In the genomic region with DNA sequence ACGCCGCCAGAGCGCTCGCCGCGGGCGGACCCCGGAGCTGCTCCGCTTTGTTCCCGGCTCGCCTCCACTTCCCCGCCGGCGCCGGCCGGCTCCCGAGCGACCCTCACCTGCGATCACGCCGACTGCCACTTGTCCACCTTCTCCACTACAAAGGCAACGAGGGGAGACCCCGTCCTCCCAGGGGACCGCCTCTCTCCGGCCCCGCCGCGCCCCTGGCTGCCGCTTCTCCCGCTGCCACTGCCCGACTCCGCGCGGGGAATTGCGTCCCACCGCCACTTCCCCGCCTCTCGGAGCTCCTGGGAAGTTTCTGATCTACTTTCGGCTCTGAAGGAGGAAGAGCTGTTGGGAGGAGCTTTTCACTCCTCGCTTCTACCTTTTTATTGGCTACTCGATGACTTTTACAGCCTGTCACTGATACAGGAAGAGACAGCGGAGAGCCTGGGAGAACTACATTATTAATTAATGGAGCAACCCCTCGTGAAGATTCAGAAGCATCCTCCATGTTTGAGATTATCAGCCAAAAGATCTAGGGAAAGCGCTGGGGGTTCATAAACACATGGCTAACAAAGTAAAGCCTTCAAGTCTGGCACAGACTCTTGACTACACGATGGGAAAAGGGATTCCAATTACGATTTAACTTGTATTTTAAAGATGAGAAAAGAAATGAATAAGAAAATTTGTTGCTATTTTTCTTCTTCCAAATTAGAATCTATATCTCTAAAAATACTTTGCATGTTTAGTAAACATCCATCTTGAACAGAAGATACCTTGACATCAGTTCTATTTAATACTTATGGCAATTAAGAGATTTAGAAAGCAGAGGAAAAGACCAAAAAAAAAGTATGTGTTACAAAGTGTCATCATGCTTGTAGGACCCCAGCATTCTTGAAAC, we compare ENCODE assay signal across 8 cellular contexts. TPM values are rescaled to one million over a fixed set of nuclear protein-coding genes. Genes with fewer than 3 reads are reported as not detected.
A peak's percentile ranks its signal among the peaks of the same experiment; 100 is the strongest.
DNase-seq lines count a peak whose midpoint lies in the region; ATAC-seq and TF ChIP-seq lines count a peak whose summit lies in the region.

A gene with protein sequence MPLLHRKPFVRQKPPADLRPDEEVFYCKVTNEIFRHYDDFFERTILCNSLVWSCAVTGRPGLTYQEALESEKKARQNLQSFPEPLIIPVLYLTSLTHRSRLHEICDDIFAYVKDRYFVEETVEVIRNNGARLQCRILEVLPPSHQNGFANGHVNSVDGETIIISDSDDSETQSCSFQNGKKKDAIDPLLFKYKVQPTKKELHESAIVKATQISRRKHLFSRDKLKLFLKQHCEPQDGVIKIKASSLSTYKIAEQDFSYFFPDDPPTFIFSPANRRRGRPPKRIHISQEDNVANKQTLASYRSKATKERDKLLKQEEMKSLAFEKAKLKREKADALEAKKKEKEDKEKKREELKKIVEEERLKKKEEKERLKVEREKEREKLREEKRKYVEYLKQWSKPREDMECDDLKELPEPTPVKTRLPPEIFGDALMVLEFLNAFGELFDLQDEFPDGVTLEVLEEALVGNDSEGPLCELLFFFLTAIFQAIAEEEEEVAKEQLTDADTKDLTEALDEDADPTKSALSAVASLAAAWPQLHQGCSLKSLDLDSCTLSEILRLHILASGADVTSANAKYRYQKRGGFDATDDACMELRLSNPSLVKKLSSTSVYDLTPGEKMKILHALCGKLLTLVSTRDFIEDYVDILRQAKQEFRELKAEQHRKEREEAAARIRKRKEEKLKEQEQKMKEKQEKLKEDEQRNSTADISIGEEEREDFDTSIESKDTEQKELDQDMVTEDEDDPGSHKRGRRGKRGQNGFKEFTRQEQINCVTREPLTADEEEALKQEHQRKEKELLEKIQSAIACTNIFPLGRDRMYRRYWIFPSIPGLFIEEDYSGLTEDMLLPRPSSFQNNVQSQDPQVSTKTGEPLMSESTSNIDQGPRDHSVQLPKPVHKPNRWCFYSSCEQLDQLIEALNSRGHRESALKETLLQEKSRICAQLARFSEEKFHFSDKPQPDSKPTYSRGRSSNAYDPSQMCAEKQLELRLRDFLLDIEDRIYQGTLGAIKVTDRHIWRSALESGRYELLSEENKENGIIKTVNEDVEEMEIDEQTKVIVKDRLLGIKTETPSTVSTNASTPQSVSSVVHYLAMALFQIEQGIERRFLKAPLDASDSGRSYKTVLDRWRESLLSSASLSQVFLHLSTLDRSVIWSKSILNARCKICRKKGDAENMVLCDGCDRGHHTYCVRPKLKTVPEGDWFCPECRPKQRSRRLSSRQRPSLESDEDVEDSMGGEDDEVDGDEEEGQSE (N-terminal part only) (minus strand): TSS at position 330 of the 892 bp plus-strand sequence. CDS start 756 bp downstream, outside the sequence.

- no peaks in the 10 kb centered on the region for H3K9me3 ChIP-seq in heart left ventricle
- H3K9me3 ChIP-seq in trophoblast cell (ENCODE audit: insufficient read depth, low read depth, low read length), result no peaks in the 10 kb centered on the region

- H3K79me1 ChIP-seq in trophoblast cell (ENCODE audit: low read length), result peaks cover 14% of the 10 kb centered on the region

- intact Hi-C loops in heart left ventricle (cut with DNase I), result loop anchor here in 5 of 10 donors (1.0 to 10.0 kb wide), 9 partner anchors 107 to 950 kb away; a partner anchor contains a TSS

- peak within 1 kb of the TSS; percentile 88 for H3K9ac ChIP-seq in trophoblast cell (ENCODE audit: low read length)

- H3K27me3 ChIP-seq in heart left ventricle, result no peaks in the 10 kb centered on the region
- no peaks in the 10 kb centered on the region for H3K27me3 ChIP-seq in trophoblast cell (ENCODE audit: insufficient read depth, low read length)

- H3K4me1 ChIP-seq in heart left ventricle (peaks cover 0 to 26% (median 6%) of the 10 kb centered on the region in 12 donors), trophoblast cell (ENCODE audit: control insufficient read depth in 1 of 2, insufficient read depth in 2 of 2, low read length in 2 of 2) (no peaks in the 10 kb centered on the region), urinary bladder (ENCODE audit: insufficient read depth) (no peaks in the 10 kb centered on the region)

- H4K8ac ChIP-seq in trophoblast cell (ENCODE audit: low read depth, low read length), result peak within 1 kb of the TSS; percentile 91

- H3K23ac ChIP-seq in trophoblast cell (ENCODE audit: low read length), result no peak within 1 kb of the TSS

- peak within 1 kb of the TSS; percentile 68 for H3K4me2 ChIP-seq in trophoblast cell (ENCODE audit: low read length)

- peaks cover 15% of the 10 kb centered on the region for H3K79me2 ChIP-seq in trophoblast cell (ENCODE audit: control insufficient read depth, insufficient read depth, low read length, poor library complexity)

- H4K91ac ChIP-seq in trophoblast cell (ENCODE audit: low read depth, low read length), result peak within 1 kb of the TSS; percentile 85

- peak within 1 kb of the TSS; percentile 95 for H3K4ac ChIP-seq in trophoblast cell (ENCODE audit: low read depth, low read length)

- peak within 1 kb of the TSS; percentile 87 for H3K14ac ChIP-seq in trophoblast cell (ENCODE audit: low read length)

- peak within 1 kb of the TSS; percentile 83 for H2AFZ ChIP-seq in trophoblast cell (ENCODE audit: insufficient read depth, low read length, poor library complexity)

- H4K12ac ChIP-seq in trophoblast cell (ENCODE audit: low read depth, low read length), result peak within 1 kb of the TSS; percentile 96

- peak within 1 kb of the TSS; percentile 28 for H2AK5ac ChIP-seq in trophoblast cell (ENCODE audit: low read length)

- H2BK12ac ChIP-seq in trophoblast cell (ENCODE audit: low read length), result peak within 1 kb of the TSS; percentile 62

- peak within 1 kb of the TSS; percentile 94 for H3K18ac ChIP-seq in trophoblast cell (ENCODE audit: low read length)

- H2BK120ac ChIP-seq in trophoblast cell (ENCODE audit: insufficient read depth, low read length, poor library complexity), result peak within 1 kb of the TSS; percentile 84

- DNase-seq in GM12864 (ENCODE audit: low read depth) (peak; percentile 52), NCI-H1105 treated with DMSO at 0.1 percent for 48 hours (lab: John Stamatoyannopoulos, UW) (peak; percentile 97), SKM-1 treated with dmso at 0.1 percent for 144 hours (lab: John Stamatoyannopoulos, UW; ENCODE audit: unreplicated experiment) (peak; percentile 35), amniotic epithelial cell (ENCODE audit: low read depth) (peak; percentile 95), heart left ventricle (peak; percentile 64 to 81 (median 68)), trophoblast cell (peak; percentile 73 to 91)

- ATAC-seq in HG02623 (IDR thresholded peaks at IDR 0.05; ENCODE audit: unreplicated experiment) (peak; percentile 25), heart left ventricle (peak; percentile 45 to 71 (median 69))

- peak within 1 kb of the TSS; percentile 93 to 100 (median 98) for H3K27ac ChIP-seq in heart left ventricle
- peak within 1 kb of the TSS; percentile 94 for H3K27ac ChIP-seq in trophoblast cell (ENCODE audit: low read depth, low read length)
- peak within 1 kb of the TSS; percentile 98 for H3K27ac ChIP-seq in urinary bladder (ENCODE audit: low read depth)

- peak within 1 kb of the TSS; percentile 93 for H3K4me3 ChIP-seq in GM12864 (ENCODE audit: low read depth, low read length)
- peak within 1 kb of the TSS; percentile 66 to 97 (median 86) for H3K4me3 ChIP-seq in heart left ventricle
- peak within 1 kb of the TSS; percentile 97 for H3K4me3 ChIP-seq in trophoblast cell (ENCODE audit: low read depth, low read length)
- peak within 1 kb of the TSS; percentile 95 for H3K4me3 ChIP-seq in urinary bladder (ENCODE audit: low read depth, low read length)

- peak within 1 kb of the TSS; percentile 79 for H2BK5ac ChIP-seq in trophoblast cell (ENCODE audit: low read depth, low read length, poor library complexity)

- TF ChIP-seq CTCF in GM12864 (IDR thresholded peaks at IDR 0.05; ENCODE audit: low read depth, low read length, missing control alignments) (no peak), heart left ventricle (IDR thresholded peaks at IDR 0.05) (peak in 9 of 12 donors; percentile 7 to 45 (median 19))

- WGBS in heart left ventricle, 4 donors, result 0 to 1% (median 0%) methylated on average over 31 to 46 of the region's 46 CpGs
- no CpG with 5 or more reads among the region's 46 CpGs for WGBS in trophoblast cell (ENCODE audit: extremely low coverage, insufficient coverage, insufficient read length)
- under 1% methylated on average over 46 of the region's 46 CpGs for WGBS in urinary bladder

- peak in 1 of 2 donors; percentile 94 for TF ChIP-seq POLR2A in heart left ventricle (IDR thresholded peaks at IDR 0.05)

- H3K36me3 ChIP-seq in heart left ventricle (peaks cover 0 to 12% (median 0%) of the 10 kb centered on the region in 9 donors), trophoblast cell (ENCODE audit: control insufficient read depth in 1 of 2, insufficient read depth in 2 of 2, low read length in 2 of 2) (peaks cover 0 to 1% of the 10 kb centered on the region in 2 experiments), urinary bladder (ENCODE audit: insufficient read depth) (no peaks in the 10 kb centered on the region)

RNA-seq across cellular contexts. Expression of the gene that starts here (rescaled TPM):
- total RNA-seq in heart left ventricle (10 to 100 TPM in 2 of 9 donors, 1 to 10 TPM in 7; 3.8 to 20.3 (median 6.5) TPM), urinary bladder (38.3 TPM)
- polyA plus RNA-seq in heart left ventricle (1 to 10 TPM; 5.1 to 8.8 TPM), urinary bladder (14.8 TPM)
- polyA plus RNA-seq in trophoblast cell (2013), result 51.4 and 53.7 TPM in 2 replicates

Comparison
In these comparisons a context has a peak if more than half of its experiments do, and no peak if none do; other contexts are left out.
1. Peak in every context shown above with its lines: DNase-seq, ATAC-seq, H3K4me3 ChIP-seq and H3K27ac ChIP-seq.
2. DNase-seq: peak in every context shown above with its lines; median percentile 97 in NCI-H1105 treated with DMSO at 0.1 percent for 48 hours; 95 in amniotic epithelial cell; 82 in trophoblast cell; 68 in heart left ventricle; 52 in GM12864; 35 in SKM-1 treated with dmso at 0.1 percent for 144 hours.